ENCODE assay signal across 8 cellular contexts in the genomic region with DNA sequence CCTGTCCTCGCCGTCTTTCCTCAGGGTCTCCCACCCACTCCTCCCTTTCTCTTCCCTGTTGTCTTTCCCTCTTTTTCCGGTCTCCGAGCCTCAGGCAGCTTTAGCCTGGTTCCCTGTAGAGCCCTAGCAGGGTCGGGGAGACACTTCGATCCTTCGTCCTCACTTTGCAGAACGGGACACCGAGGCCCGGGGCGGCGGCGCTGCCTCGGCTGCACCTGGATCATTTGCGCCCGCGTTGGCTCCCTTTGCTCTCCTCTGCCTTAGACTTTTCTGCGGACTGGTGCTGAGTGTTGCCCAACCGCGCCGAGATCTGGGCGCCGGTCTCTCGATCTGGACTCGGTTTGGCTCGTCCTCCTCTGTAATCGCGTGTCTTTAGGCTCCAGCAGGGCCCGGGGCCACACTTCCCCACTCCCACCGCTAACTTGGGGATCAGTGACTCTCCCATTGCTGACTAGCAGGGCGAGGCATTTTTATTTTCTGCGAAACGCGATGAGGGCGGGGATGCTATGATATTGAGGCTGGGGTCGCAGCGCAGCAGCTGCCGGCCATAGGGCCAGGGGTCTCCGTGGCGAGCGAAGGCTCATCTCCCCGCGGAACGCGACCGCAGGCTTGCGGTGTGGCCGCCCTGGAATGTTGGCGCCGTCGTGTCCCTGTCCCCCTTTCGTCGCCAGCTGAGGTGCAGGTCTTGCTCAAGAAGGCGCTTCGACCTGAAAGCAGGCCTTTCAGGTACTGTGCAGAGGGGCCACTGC. TPM values are rescaled to one million over a fixed set of nuclear protein-coding genes. Genes with fewer than 3 reads are reported as not detected.
DNase-seq lines count a peak whose midpoint lies in the region; ATAC-seq and TF ChIP-seq lines count a peak whose summit lies in the region.

No MANE protein-coding gene starts in this region.

- no peak for TF ChIP-seq CTCF in thyroid gland (IDR thresholded peaks at IDR 0.05)

- no peaks in the 10 kb centered on the region for H3K36me3 Mint-ChIP-seq in activated naive CD8-positive, alpha-beta T cell

- no peaks in the 10 kb centered on the region for H3K9me3 Mint-ChIP-seq in activated naive CD8-positive, alpha-beta T cell (ENCODE audit: low read depth)

- peaks cover 41% of the 10 kb centered on the region for H3K27me3 Mint-ChIP-seq in activated naive CD8-positive, alpha-beta T cell

- H3K27me3 ChIP-seq in thyroid gland = peaks cover 25% of the 10 kb centered on the region

- no peaks in the 10 kb centered on the region for H3K36me3 ChIP-seq in thyroid gland

- H3K9me3 ChIP-seq in thyroid gland = no peaks in the 10 kb centered on the region

- H3K27ac ChIP-seq in thyroid gland = no peak overlapping the region

- H3K4me1 ChIP-seq in thyroid gland = peaks cover 19 to 20% of the 10 kb centered on the region in 2 donors

- DNase-seq in activated T-cell treated with anti-CD3 and anti-CD28 coated beads for 48 hours (ENCODE audit: low read depth) = peak; percentile 3
- no peak for DNase-seq in activated T-cell treated with anti-CD3 and anti-CD28 coated beads for 4 hours
- peak; percentile 18 for DNase-seq in iris pigment epithelial cell (ENCODE audit: low read depth)
- DNase-seq in thyroid gland = peak; percentile 12 to 19

- intact Hi-C loops in thyroid gland (cut with DNase I) = no loop called here

- no peak overlapping the region for H3K4me3 ChIP-seq in thyroid gland (replicated peaks in 1 of 3)

- no peak for TF ChIP-seq POLR2A in thyroid gland (IDR thresholded peaks at IDR 0.05)

- H3K27ac Mint-ChIP-seq in activated naive CD8-positive, alpha-beta T cell = peak overlapping the region; percentile 58

- H3K4me3 Mint-ChIP-seq in activated naive CD8-positive, alpha-beta T cell = peak overlapping the region; percentile 88

- peaks cover 15% of the 10 kb centered on the region for H3K4me1 Mint-ChIP-seq in activated naive CD8-positive, alpha-beta T cell (ENCODE audit: low read depth)

- ATAC-seq in HG03442 (IDR thresholded peaks at IDR 0.05; ENCODE audit: unreplicated experiment) (no peak), HG02970 (IDR thresholded peaks at IDR 0.05; ENCODE audit: low FRiP score, unreplicated experiment) (no peak), GM21619 (IDR thresholded peaks at IDR 0.05; ENCODE audit: unreplicated experiment) (no peak)

- 14 to 15% methylated on average over 40 to 43 of the region's 55 CpGs for WGBS in thyroid gland, 2 donors

RNA-seq across cellular contexts. Expression of a gene that starts 1.6 kb away (rescaled TPM):
- not detected for total RNA-seq in thyroid gland

RNA-seq across cellular contexts. Expression of a gene that starts 40.6 kb away (rescaled TPM):
- total RNA-seq in thyroid gland = not detected
